8 cellular contexts compared by ENCODE assay signal in genomic region chr16:4957720-4958509, GRCh38. TPM values are rescaled to one million over a fixed set of nuclear protein-coding genes. Genes with fewer than 3 reads are reported as not detected.
DNase-seq lines count a peak whose midpoint lies in the region; ATAC-seq and TF ChIP-seq lines count a peak whose summit lies in the region.

Gene SEC14L5, plus strand, starts transcription at chr16:4958330. Its CDS starts 994 bp downstream, at chr16:4959324.

- H3K27ac ChIP-seq in 22Rv1, result peak within 1 kb of the TSS; percentile 91

- DNase-seq in NCI-H446 treated with DMSO at 0.1 percent for 48 hours (lab: John Stamatoyannopoulos, UW), result peak; percentile 90
- DNase-seq in activated CD4-positive, alpha-beta T cell treated with anti-CD3 and anti-CD28 coated beads for 4 hours, result peak; percentile 88 to 90
- peak; percentile 99 for DNase-seq in choroid plexus epithelial cell (ENCODE audit: low read depth)
- peak; percentile 85 for DNase-seq in kidney epithelial cell (ENCODE audit: low read depth)
- DNase-seq in stimulated activated CD4-positive, alpha-beta T cell treated with anti-CD3 and anti-CD28 coated beads, Interleukin-12 subunit alpha, Interleukin-12 subunit beta, amount 100 ng/mL, for 48 hours (ENCODE audit: low read depth in 2 of 3, low spot score in 1 of 3), result peak; percentile 92 to 95 (median 94)

- peaks cover 11% of the 10 kb centered on the region for H3K27me3 ChIP-seq in kidney epithelial cell (ENCODE audit: control insufficient read depth, insufficient read depth, low read length)

- TF ChIP-seq CTCF in 22Rv1 (IDR thresholded peaks at IDR 0.05), result peak; percentile 43
- TF ChIP-seq CTCF in choroid plexus epithelial cell (conservative IDR thresholded peaks at IDR 0.05; ENCODE audit: low read depth, low read length), result no peak
- no peak for TF ChIP-seq CTCF in kidney epithelial cell (IDR thresholded peaks at IDR 0.05; ENCODE audit: insufficient read depth, low read length, poor library complexity, severe bottlenecking)

- ATAC-seq in GM18861 (IDR thresholded peaks at IDR 0.05; ENCODE audit: unreplicated experiment) (peak; percentile 54), HG03175 (IDR thresholded peaks at IDR 0.05; ENCODE audit: unreplicated experiment) (peak; percentile 62)

- peak within 1 kb of the TSS; percentile 65 for H3K4me3 ChIP-seq in choroid plexus epithelial cell (ENCODE audit: low read depth, low read length)
- H3K4me3 ChIP-seq in kidney epithelial cell (ENCODE audit: low read depth, low read length), result peak within 1 kb of the TSS; percentile 60

- H3K36me3 ChIP-seq in kidney epithelial cell (ENCODE audit: control insufficient read depth, insufficient read depth, low read length), result no peaks in the 10 kb centered on the region

RNA-seq across cellular contexts. Expression of gene SEC14L5, which starts in this region (rescaled TPM):
- not detected in 2 replicates for total RNA-seq in kidney epithelial cell

Comparison
In these comparisons a context has a peak if more than half of its experiments do, and no peak if none do; other contexts are left out.
1. Peak in every context shown above with its lines: DNase-seq, ATAC-seq, H3K4me3 ChIP-seq and H3K27ac ChIP-seq.
2. Peak in DNase-seq and H3K4me3 ChIP-seq in kidney epithelial cell; RNA of the gene not detected or under 1 TPM.